Comparison of ENCODE assay signal across 32 cellular contexts in genomic region chr7:93854480-93854879, GRCh38. TPM values are rescaled to one million over a fixed set of nuclear protein-coding genes. Genes with fewer than 3 reads are reported as not detected.
"Had no signal": no experiment of that assay in that cellular context is flagged by ENCODE, and none has a peak within 500 bp of the region (broad histone marks: within the 10 kb centered on the region; RNA-seq: fewer than 3 reads in every experiment).

No MANE protein-coding gene starts in this region.

- H3K4me3 ChIP-seq: neural progenitor cell, ovary, psoas muscle, skin epidermis, smooth muscle cell, spleen, suprapubic skin, testis, tibial artery, transverse colon, upper lobe of right lung, uterus had no signal

- H3K9me3 ChIP-seq: ovary, psoas muscle, spleen, suprapubic skin, testis, tibial artery, transverse colon, upper lobe of right lung, uterus had no signal

- H2AFZ ChIP-seq: neural progenitor cell, parathyroid adenoma had no signal

- H3K9ac ChIP-seq: neural progenitor cell, parathyroid adenoma had no signal

- H3K4me1 ChIP-seq: neural progenitor cell, parathyroid adenoma, psoas muscle, spleen, suprapubic skin, testis, transverse colon, upper lobe of right lung, uterus had no signal

- DNase-seq: natural killer cell; occipital lobe; ovary; posterior cingulate gyrus; psoas muscle; right cardiac atrium; spleen; stimulated activated CD4-positive, alpha-beta T cell treated with anti-CD3 and anti-CD28 coated beads, Interleukin-12 subunit alpha, Interleukin-12 subunit beta, amount 100 ng/mL, for 4 hours; stimulated activated CD4-positive, alpha-beta T cell treated with anti-CD3 and anti-CD28 coated beads, Interleukin-1b, Interleukin-23, amount 100 ng/mL, for 48 hours; stimulated activated CD4-positive, alpha-beta T cell treated with anti-CD3 and anti-CD28 coated beads, Interleukin-4, amount 100 ng/mL, for 1 hour; stimulated activated CD4-positive, alpha-beta T cell treated with anti-CD3 and anti-CD28 coated beads, Interleukin-4, amount 100 ng/mL, for 4 hours; stimulated activated CD8-positive, alpha-beta memory T cell treated with anti-CD3 and anti-CD28 coated beads, Interleukin-4, amount 100 ng/mL, for 48 hours; stimulated activated naive CD4-positive, alpha-beta T cell; stimulated activated naive CD8-positive, alpha-beta T cell treated with anti-CD3 and anti-CD28 coated beads, Interleukin-15, amount 100 ng/mL, for 72 hours; stimulated activated naive CD8-positive, alpha-beta T cell treated with anti-CD3 and anti-CD28 coated beads, Interleukin-15, Interleukin-2, amounts not matched to agents 100 U/mL and 50 U/mL, for 24 hours; substantia nigra; testis; tibial artery; transverse colon; upper lobe of right lung; uterus had no signal

- H3K27me3 ChIP-seq: neural progenitor cell, ovary, spleen, suprapubic skin, testis, tibial artery, transverse colon, upper lobe of right lung, uterus had no signal

- ATAC-seq: natural killer cell; psoas muscle; right cardiac atrium; sciatic nerve; stimulated activated memory B cell treated with anti-CD40 and anti-IgM and Interleukin-4, amounts not matched to agents 10 μg/mL and 1 μg/mL and 100 μg/mL, for 72 hours; stimulated activated naive CD8-positive, alpha-beta T cell treated with anti-CD3 and anti-CD28 coated beads, Interleukin-15, amount 100 ng/mL, for 72 hours; stimulated activated naive CD8-positive, alpha-beta T cell treated with anti-CD3 and anti-CD28 coated beads, Interleukin-15, Interleukin-2, amounts not matched to agents 100 U/mL and 50 U/mL, for 24 hours; upper lobe of right lung had no signal

- H3K4me2 ChIP-seq: neural progenitor cell, smooth muscle cell had no signal

- H3K36me3 ChIP-seq: neural progenitor cell, ovary, spleen, suprapubic skin, tibial artery, transverse colon, upper lobe of right lung, uterus had no signal

- H3K79me2 ChIP-seq: parathyroid adenoma had no signal

- H3K27ac ChIP-seq: neural progenitor cell, ovary, parathyroid adenoma, psoas muscle, skin epidermis, spleen, suprapubic skin, testis, tibial artery, transverse colon, upper lobe of right lung, uterus had no signal

RNA-seq across cellular contexts. Expression of gene TFPI2, which starts 36.1 kb away (rescaled TPM):
- total RNA-seq: natural killer cell had no signal

RNA-seq across cellular contexts. Expression of gene GNGT1, which starts 51.9 kb away (rescaled TPM):
- total RNA-seq: natural killer cell, occipital lobe, osteoblast, progenitor cell of endocrine pancreas, psoas muscle, right cardiac atrium, sciatic nerve, smooth muscle cell, spleen, suprapubic skin, testis, transverse colon, upper lobe of right lung, uterus had no signal
- polyA plus RNA-seq: neural cell, right cardiac atrium, smooth muscle cell, spleen, urinary bladder had no signal
